Comparison of ENCODE assay signal across 14 cellular contexts in genomic region chr3:76063019-76063418, GRCh38.
A peak's percentile ranks its signal among the peaks of the same experiment; 100 is the strongest.
DNase-seq lines count a peak whose midpoint lies in the region; ATAC-seq and TF ChIP-seq lines count a peak whose summit lies in the region.
"Had no signal": no experiment of that assay in that cellular context is flagged by ENCODE, and none has a peak within 500 bp of the region (broad histone marks: within the 10 kb centered on the region; RNA-seq: fewer than 3 reads in every experiment).

No MANE protein-coding gene starts in this region.

- WGBS in H9 (ENCODE audit: extremely low coverage, insufficient read length, low lambda C conversion rate): no CpG with 5 or more reads among the region's 3 CpGs
- WGBS in esophagus squamous epithelium, 2 donors: 28 to 49% methylated on average over 3 of the region's 3 CpGs
- 26 to 38% methylated on average over 3 of the region's 3 CpGs for WGBS in gastroesophageal sphincter (ENCODE audit: low coverage in 1 of 2), 2 donors

- ATAC-seq in esophagus mucosa (peak; percentile 98), gastroesophageal sphincter (no peak), gastrocnemius medialis (no peak)
- ATAC-seq: activated naive CD4-positive, alpha-beta T cell treated with anti-CD3 and anti-CD28 coated beads, Interleukin-2, amount 50 U/mL, for 72 hours had no signal

- H2BK15ac ChIP-seq in H9 (ENCODE audit: low read depth, low read length): no peak overlapping the region

- no peak overlapping the region for H4K8ac ChIP-seq in H9 (replicated peaks; ENCODE audit: insufficient read length, low read depth, low read length)

- no peak overlapping the region for H3K9ac ChIP-seq in H9 (ENCODE audit: extremely low read depth, insufficient read length, low read length)

- no peak overlapping the region for H4K5ac ChIP-seq in H9 (ENCODE audit: insufficient read length, low read depth, low read length)

- TF ChIP-seq CTCF in H9 (conservative IDR thresholded peaks at IDR 0.05) (no peak), RWPE1 (conservative IDR thresholded peaks at IDR 0.05; ENCODE audit: low read depth) (no peak), esophagus squamous epithelium (IDR thresholded peaks at IDR 0.05) (no peak), gastroesophageal sphincter (IDR thresholded peaks at IDR 0.05) (no peak), gastrocnemius medialis (IDR thresholded peaks at IDR 0.05 in 4 of 5, conservative IDR thresholded peaks at IDR 0.05 in 1 of 5) (no peak)

- H3K56ac ChIP-seq in H9 (ENCODE audit: insufficient read length, low read depth, low read length): no peak overlapping the region

- POLR2A ChIA-PET in RWPE1 (lab: Yijun Ruan, JAX; ENCODE audit: low non-redundant PET): interaction anchor here (0.7 kb wide), 1 partner anchor 13 kb away, joined by 3 read pairs; no protein-coding TSS in a partner anchor

- DNase-seq in H9 (no peak), RWPE1 (ENCODE audit: low spot score) (peak; percentile 73), renal cortical epithelial cell (ENCODE audit: low read depth) (peak; percentile 89), esophagus squamous epithelium (lab: John Stamatoyannopoulos, UW) (no peak), gastrocnemius medialis (no peak)
- no peak for DNase-seq in activated CD4-positive, alpha-beta T cell treated with anti-CD3 and anti-CD28 coated beads for 1 hour
- DNase-seq: NCI-H1092, NCI-H446, RPMI8226 had no signal

- H3K79me2 ChIP-seq in H9 (ENCODE audit: insufficient read depth, low read length): no peaks in the 10 kb centered on the region; the same call in 1 of the 2 replicates

- H2AFZ ChIP-seq in H9 (ENCODE audit: low read length): no peak overlapping the region

- no peak overlapping the region for H2AK5ac ChIP-seq in H9 (ENCODE audit: insufficient read length, low read length)

- CTCF ChIA-PET in RWPE1 (lab: Yijun Ruan, JAX): interaction anchor here (0.6 kb wide), 1 partner anchor 464 kb away, joined by 3 read pairs; no protein-coding TSS in a partner anchor

- no peaks in the 10 kb centered on the region for H3K27me3 ChIP-seq in H9 (ENCODE audit: insufficient read depth, low read length)
- no peaks in the 10 kb centered on the region for H3K27me3 ChIP-seq in esophagus squamous epithelium
- H3K27me3 ChIP-seq in gastroesophageal sphincter: no peaks in the 10 kb centered on the region
- H3K27me3 ChIP-seq in gastrocnemius medialis: no peaks in the 10 kb centered on the region

- H4K91ac ChIP-seq in H9 (ENCODE audit: insufficient read length, low read depth, low read length): no peak overlapping the region

- no peak overlapping the region for H3K4me2 ChIP-seq in H9 (ENCODE audit: insufficient read depth, insufficient read length, low read length)
- H3K4me2 ChIP-seq: smooth muscle cell had no signal

- TF ChIP-seq POLR2A in esophagus squamous epithelium (IDR thresholded peaks at IDR 0.05) (no peak), gastroesophageal sphincter (IDR thresholded peaks at IDR 0.05) (no peak), gastrocnemius medialis (IDR thresholded peaks at IDR 0.05) (no peak)

- no peak overlapping the region for H2BK20ac ChIP-seq in H9 (ENCODE audit: low read depth, low read length, poor library complexity, severe bottlenecking)

- H3K9me3 ChIP-seq in H9 (ENCODE audit: control insufficient read depth, low read depth, low read length): no peaks in the 10 kb centered on the region
- no peaks in the 10 kb centered on the region for H3K9me3 ChIP-seq in esophagus squamous epithelium
- H3K9me3 ChIP-seq in gastroesophageal sphincter: no peaks in the 10 kb centered on the region
- H3K9me3 ChIP-seq in gastrocnemius medialis: no peaks in the 10 kb centered on the region

- no peak overlapping the region for H2BK120ac ChIP-seq in H9 (ENCODE audit: low read depth, low read length, poor library complexity, severe bottlenecking)

- no peaks in the 10 kb centered on the region for H3K79me1 ChIP-seq in H9 (ENCODE audit: insufficient read depth, low read depth, low read length, poor library complexity, severe bottlenecking)

- no peak overlapping the region for H2BK12ac ChIP-seq in H9 (ENCODE audit: insufficient read length, low read depth, low read length)

- H3K36me3 Mint-ChIP-seq in H9 (ENCODE audit: insufficient read depth in 1 of 3, low read depth in 3 of 3): peaks cover 7 to 17% (median 9%) of the 10 kb centered on the region in 3 experiments
- H3K36me3 Mint-ChIP-seq: activated naive CD4-positive, alpha-beta T cell treated with anti-CD3 and anti-CD28 coated beads, Interleukin-2, amount 50 U/mL, for 72 hours had no signal

- H3K27ac ChIP-seq in H9 (ENCODE audit: insufficient read length, low read depth, low read length): no peak overlapping the region
- H3K27ac ChIP-seq in RWPE1: no peak overlapping the region
- H3K27ac ChIP-seq in esophagus squamous epithelium: no peak overlapping the region
- no peak overlapping the region for H3K27ac ChIP-seq in gastroesophageal sphincter
- no peak overlapping the region for H3K27ac ChIP-seq in gastrocnemius medialis

- H3K4me3 Mint-ChIP-seq in H9: no peak overlapping the region

- H3K4me1 ChIP-seq in H9 (ENCODE audit: insufficient read depth, low read length): peaks cover 9% of the 10 kb centered on the region; the same call in 1 of the 2 replicates
- H3K4me1 ChIP-seq in esophagus squamous epithelium: peaks cover 0 to 14% (median 0%) of the 10 kb centered on the region in 3 donors
- peaks cover 0 to 7% (median 0%) of the 10 kb centered on the region in 3 donors for H3K4me1 ChIP-seq in gastroesophageal sphincter
- no peaks in the 10 kb centered on the region for H3K4me1 ChIP-seq in gastrocnemius medialis

- no peak overlapping the region for H3K14ac ChIP-seq in H9 (ENCODE audit: insufficient read depth, low read length)

- intact Hi-C loops in esophagus squamous epithelium (cut with DNase I) (no loop called here), gastrocnemius medialis (cut with DNase I; ENCODE audit: low total_unique reads) (no loop called here)

- no peak for TF ChIP-seq EP300 in gastroesophageal sphincter (IDR thresholded peaks at IDR 0.05)

- no peak overlapping the region for H2BK5ac ChIP-seq in H9 (ENCODE audit: insufficient read length, low read length)

- no peak overlapping the region for H3K23ac ChIP-seq in H9 (ENCODE audit: insufficient read length, low read depth, low read length)

- in situ Hi-C loops in gastrocnemius medialis (cut with MboI; ENCODE audit: low sequenced_read_pairs in 4 of 4): no loop called here

- peak overlapping the region in 2 of 3 experiments; percentile 2 to 44; a peak in 3 of 7 replicates for H3K27ac Mint-ChIP-seq in H9
- H3K27ac Mint-ChIP-seq: activated naive CD4-positive, alpha-beta T cell treated with anti-CD3 and anti-CD28 coated beads, Interleukin-2, amount 50 U/mL, for 72 hours had no signal

- no peaks in the 10 kb centered on the region for H3K23me2 ChIP-seq in H9 (ENCODE audit: insufficient read length, low read depth, low read length, poor library complexity, severe bottlenecking)

- peaks cover 4 to 17% of the 10 kb centered on the region in 2 experiments; a peak in 4 of 5 replicates for H3K9me3 Mint-ChIP-seq in H9

- H3K4me3 ChIP-seq in esophagus squamous epithelium: no peak overlapping the region
- H3K4me3 ChIP-seq in gastroesophageal sphincter: no peak overlapping the region
- H3K4me3 ChIP-seq in gastrocnemius medialis: no peak overlapping the region
- H3K4me3 ChIP-seq: lung, smooth muscle cell had no signal

- H3K4ac ChIP-seq in H9 (ENCODE audit: low read depth, low read length): no peak overlapping the region

- H4K20me1 ChIP-seq in H9 (ENCODE audit: control insufficient read depth, insufficient read depth, insufficient read length): no peaks in the 10 kb centered on the region

- peaks cover 19 to 30% of the 10 kb centered on the region in 2 experiments for H3K4me1 Mint-ChIP-seq in H9

- no peak overlapping the region for H3T11ph ChIP-seq in H9 (ENCODE audit: low read length)

- H3K18ac ChIP-seq in H9 (ENCODE audit: insufficient read length, low read depth, low read length): no peak overlapping the region

- H3K27me3 Mint-ChIP-seq in H9 (ENCODE audit: low read depth): no peaks in the 10 kb centered on the region

- H3K36me3 ChIP-seq in esophagus squamous epithelium (no peaks in the 10 kb centered on the region), gastroesophageal sphincter (no peaks in the 10 kb centered on the region), gastrocnemius medialis (no peaks in the 10 kb centered on the region)

Comparison
In these comparisons a context has a peak if more than half of its experiments do, and no peak if none do; other contexts are left out.
1. DNase-seq: peak in RWPE1 (single experiment) and renal cortical epithelial cell (single experiment); none in H9 (single experiment), esophagus squamous epithelium (single experiment), activated CD4-positive, alpha-beta T cell treated with anti-CD3 and anti-CD28 coated beads for 1 hour (single experiment) and gastrocnemius medialis (0 of 2).